Comparison of ENCODE assay signal across 8 cellular contexts in the genomic region with DNA sequence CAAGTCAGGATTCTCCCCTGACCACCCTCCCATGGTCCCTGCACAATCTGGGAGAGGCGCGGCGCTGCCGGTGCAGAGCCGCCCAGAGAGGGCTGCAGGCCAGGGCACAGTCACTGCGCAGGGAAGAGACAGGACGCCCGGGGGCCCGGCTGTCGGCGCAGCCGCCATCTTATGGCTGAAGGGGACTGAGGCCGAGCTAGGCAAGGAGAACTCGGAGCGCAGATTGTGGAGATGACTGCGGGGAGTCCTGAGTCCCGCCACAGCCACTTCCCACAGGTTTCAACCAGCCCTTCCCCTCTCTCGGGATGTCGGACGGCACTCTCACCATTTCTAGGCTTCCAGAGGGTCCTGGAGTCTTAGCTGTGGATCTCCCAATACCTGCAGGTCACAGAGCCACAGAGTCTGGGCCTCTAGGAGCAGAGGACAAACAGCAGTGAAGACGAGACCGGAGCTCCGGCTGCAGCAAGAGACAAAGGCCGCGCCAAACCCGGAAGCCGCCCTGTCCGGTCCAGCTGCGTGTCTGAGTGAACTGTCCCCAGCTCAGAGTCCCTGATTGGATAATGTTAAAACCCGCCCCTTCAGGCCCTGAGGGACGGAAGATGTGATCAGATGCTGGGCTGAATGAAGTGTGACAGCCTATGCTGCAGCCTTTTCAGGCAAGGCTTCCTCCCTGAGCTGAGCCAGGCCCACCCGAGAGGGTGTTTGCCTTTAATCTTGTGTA. TPM values are rescaled to one million over a fixed set of nuclear protein-coding genes. Genes with fewer than 3 reads are reported as not detected.
DNase-seq lines count a peak whose midpoint lies in the region; ATAC-seq and TF ChIP-seq lines count a peak whose summit lies in the region.

A gene (minus strand): TSS at position 526 of the 721 bp plus-strand sequence. CDS start 198 bp downstream, at position 328.

- peaks cover 0 to 12% (median 6%) of the 10 kb centered on the region in 3 donors for H3K9me3 Mint-ChIP-seq in IgD-negative memory B cell
- peaks cover 16% of the 10 kb centered on the region for H3K9me3 Mint-ChIP-seq in activated T-cell treated with anti-CD3 and anti-CD28 coated beads, Interleukin-2, amount 50 U/mL, for 24 hours

- H3K4me3 Mint-ChIP-seq in IgD-negative memory B cell, result peak within 1 kb of the TSS; percentile 96 to 99 (median 98)
- H3K4me3 Mint-ChIP-seq in activated T-cell treated with anti-CD3 and anti-CD28 coated beads, Interleukin-2, amount 50 U/mL, for 24 hours, result peak within 1 kb of the TSS; percentile 99

- peaks cover 0 to 6% of the 10 kb centered on the region in 2 donors for H3K4me1 ChIP-seq in muscle layer of duodenum (ENCODE audit: control insufficient read depth in 1 of 2, insufficient read depth in 2 of 2, low read length in 2 of 2)

- peaks cover 0 to 6% of the 10 kb centered on the region in 2 donors for H3K36me3 ChIP-seq in muscle layer of duodenum (ENCODE audit: control insufficient read depth in 1 of 2, insufficient read depth in 2 of 2, low read length in 2 of 2)

- peak; percentile 74 for DNase-seq in DMS 273 treated with DMSO at 0.1 percent for 48 hours (lab: John Stamatoyannopoulos, UW)
- peak; percentile 81 for DNase-seq in activated T-cell treated with anti-CD3 and anti-CD28 coated beads, Interleukin-2, amount 50 U/mL, for 24 hours
- peak; percentile 62 to 70 for DNase-seq in stimulated activated CD8-positive, alpha-beta memory T cell treated with anti-CD3 and anti-CD28 coated beads, Interleukin-7, amount 100 ng/mL, for 4 hours (ENCODE audit: low read depth in 2 of 2)

- peaks cover 11 to 32% (median 29%) of the 10 kb centered on the region in 3 donors for H3K4me1 Mint-ChIP-seq in IgD-negative memory B cell
- peaks cover 35% of the 10 kb centered on the region for H3K4me1 Mint-ChIP-seq in activated T-cell treated with anti-CD3 and anti-CD28 coated beads, Interleukin-2, amount 50 U/mL, for 24 hours (ENCODE audit: low read depth)

- H3K27ac Mint-ChIP-seq in IgD-negative memory B cell, result peak within 1 kb of the TSS; percentile 97 to 98 (median 98)
- H3K27ac Mint-ChIP-seq in activated T-cell treated with anti-CD3 and anti-CD28 coated beads, Interleukin-2, amount 50 U/mL, for 24 hours, result peak within 1 kb of the TSS; percentile 99

- no peaks in the 10 kb centered on the region for H3K27me3 ChIP-seq in muscle layer of duodenum (ENCODE audit: low read depth, low read length)

- H3K4me3 ChIP-seq in muscle layer of duodenum (ENCODE audit: low read depth in 1 of 2, low read length in 2 of 2), result peak within 1 kb of the TSS; percentile 82 to 84

- H3K36me3 Mint-ChIP-seq in IgD-negative memory B cell, result peaks cover 10% of the 10 kb centered on the region
- peaks cover 51% of the 10 kb centered on the region for H3K36me3 Mint-ChIP-seq in activated T-cell treated with anti-CD3 and anti-CD28 coated beads, Interleukin-2, amount 50 U/mL, for 24 hours (ENCODE audit: low read depth)

- ATAC-seq in GM21529 (IDR thresholded peaks at IDR 0.05; ENCODE audit: unreplicated experiment), result peak; percentile 100
- ATAC-seq in esophagus mucosa, result peak; percentile 100

- no peaks in the 10 kb centered on the region for H3K9me3 ChIP-seq in muscle layer of duodenum (ENCODE audit: control insufficient read depth in 1 of 2, low read length in 2 of 2)

- H3K27me3 Mint-ChIP-seq in IgD-negative memory B cell, result no peaks in the 10 kb centered on the region
- H3K27me3 Mint-ChIP-seq in activated T-cell treated with anti-CD3 and anti-CD28 coated beads, Interleukin-2, amount 50 U/mL, for 24 hours, result no peaks in the 10 kb centered on the region

- peak within 1 kb of the TSS; percentile 96 for H3K27ac ChIP-seq in muscle layer of duodenum (ENCODE audit: low read length)

TF ChIP-seq in PFSK-1, 5 proteins besides CTCF, POLR2A, EP300 and RAD21:
- TF ChIP-seq FOXP2 (optimal IDR thresholded peaks at IDR 0.05; ENCODE audit: borderline replicate concordance, extremely low read depth, extremely low read length, insufficient read depth) (no peak), SIN3A (IDR thresholded peaks at IDR 0.05; ENCODE audit: borderline replicate concordance, insufficient read depth, low read length) (peak; percentile 11; the same call in 1 of the 2 replicates), TAF1 (IDR thresholded peaks at IDR 0.05; ENCODE audit: borderline replicate concordance, insufficient read depth, low read length) (peak; percentile 96), POLR2AphosphoS5 (IDR thresholded peaks at IDR 0.05; ENCODE audit: low read depth, low read length) (peak; percentile 97)
- TF ChIP-seq, protein P1, sequence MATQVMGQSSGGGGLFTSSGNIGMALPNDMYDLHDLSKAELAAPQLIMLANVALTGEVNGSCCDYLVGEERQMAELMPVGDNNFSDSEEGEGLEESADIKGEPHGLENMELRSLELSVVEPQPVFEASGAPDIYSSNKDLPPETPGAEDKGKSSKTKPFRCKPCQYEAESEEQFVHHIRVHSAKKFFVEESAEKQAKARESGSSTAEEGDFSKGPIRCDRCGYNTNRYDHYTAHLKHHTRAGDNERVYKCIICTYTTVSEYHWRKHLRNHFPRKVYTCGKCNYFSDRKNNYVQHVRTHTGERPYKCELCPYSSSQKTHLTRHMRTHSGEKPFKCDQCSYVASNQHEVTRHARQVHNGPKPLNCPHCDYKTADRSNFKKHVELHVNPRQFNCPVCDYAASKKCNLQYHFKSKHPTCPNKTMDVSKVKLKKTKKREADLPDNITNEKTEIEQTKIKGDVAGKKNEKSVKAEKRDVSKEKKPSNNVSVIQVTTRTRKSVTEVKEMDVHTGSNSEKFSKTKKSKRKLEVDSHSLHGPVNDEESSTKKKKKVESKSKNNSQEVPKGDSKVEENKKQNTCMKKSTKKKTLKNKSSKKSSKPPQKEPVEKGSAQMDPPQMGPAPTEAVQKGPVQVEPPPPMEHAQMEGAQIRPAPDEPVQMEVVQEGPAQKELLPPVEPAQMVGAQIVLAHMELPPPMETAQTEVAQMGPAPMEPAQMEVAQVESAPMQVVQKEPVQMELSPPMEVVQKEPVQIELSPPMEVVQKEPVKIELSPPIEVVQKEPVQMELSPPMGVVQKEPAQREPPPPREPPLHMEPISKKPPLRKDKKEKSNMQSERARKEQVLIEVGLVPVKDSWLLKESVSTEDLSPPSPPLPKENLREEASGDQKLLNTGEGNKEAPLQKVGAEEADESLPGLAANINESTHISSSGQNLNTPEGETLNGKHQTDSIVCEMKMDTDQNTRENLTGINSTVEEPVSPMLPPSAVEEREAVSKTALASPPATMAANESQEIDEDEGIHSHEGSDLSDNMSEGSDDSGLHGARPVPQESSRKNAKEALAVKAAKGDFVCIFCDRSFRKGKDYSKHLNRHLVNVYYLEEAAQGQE (IDR thresholded peaks at IDR 0.05; ENCODE audit: insufficient read depth in 1 of 2, low read depth in 2 of 2, low read length in 2 of 2), result peak in 1 of 2 experiments; percentile 69; a peak in 1 of 4 replicates

RNA-seq across cellular contexts. Expression of the gene that starts here (rescaled TPM):
- 10.9 TPM for polyA plus RNA-seq in IgD-negative memory B cell
- 1.1 TPM for polyA plus RNA-seq in PFSK-1 (2012; ENCODE audit: insufficient read length, low read depth)
- total RNA-seq in esophagus mucosa, result 4.5 TPM

Comparison
In these comparisons a context has a peak if more than half of its experiments do, and no peak if none do; other contexts are left out.
1. Peak in every context shown above with its lines: DNase-seq, ATAC-seq, H3K4me3 ChIP-seq and H3K27ac ChIP-seq.